In the genomic region with DNA sequence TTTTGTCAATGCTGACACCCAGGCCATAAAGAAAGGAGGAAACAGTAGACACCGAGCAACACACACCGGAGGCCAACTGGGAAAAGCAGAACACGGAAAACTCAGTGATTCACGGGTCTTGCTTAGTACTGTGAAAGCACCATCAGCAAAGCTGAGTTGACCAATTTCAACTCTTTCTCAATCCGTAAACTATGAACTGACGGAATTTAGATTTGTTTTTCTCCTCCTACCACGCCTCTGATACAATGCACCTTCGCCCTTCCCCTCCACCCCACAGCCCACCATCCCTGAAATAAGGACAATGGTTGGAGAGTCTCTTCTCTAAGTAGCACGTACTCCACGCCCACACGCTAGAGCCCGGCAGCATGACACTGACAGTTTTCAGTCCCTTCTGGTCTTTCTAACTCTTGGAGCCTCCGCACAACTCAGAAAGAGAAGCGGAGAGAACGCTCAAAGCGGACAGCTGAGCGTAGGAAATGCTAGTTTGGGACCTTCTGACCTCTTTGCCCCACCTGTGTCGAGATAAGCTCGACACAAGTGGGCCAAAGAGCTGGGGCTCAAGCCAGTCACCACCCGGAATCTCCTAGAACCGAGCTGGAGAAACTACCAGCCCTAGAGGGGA, we compare ENCODE assay signal across 8 cellular contexts. TPM values are rescaled to one million over a fixed set of nuclear protein-coding genes. Genes with fewer than 3 reads are reported as not detected.
DNase-seq lines count a peak whose midpoint lies in the region; ATAC-seq and TF ChIP-seq lines count a peak whose summit lies in the region.

No MANE protein-coding gene starts in this region.

- intact Hi-C loops in adrenal gland (cut with DNase I), result no loop called here

- H3K27ac ChIP-seq in adrenal gland (peak overlapping the region; percentile 40 to 89 (median 83)), right atrium auricular region (peak overlapping the region; percentile 87 to 92), rectal smooth muscle tissue (ENCODE audit: low read depth, low read length) (peak overlapping the region; percentile 78)

- H3K9me3 ChIP-seq in adrenal gland (replicated peaks in 1 of 3) (no peaks in the 10 kb centered on the region), right atrium auricular region (no peaks in the 10 kb centered on the region)

- TF ChIP-seq POLR2A in adrenal gland (IDR thresholded peaks at IDR 0.05), result no peak

- H3K4me1 ChIP-seq in adrenal gland (replicated peaks in 1 of 2) (peaks cover 0 to 30% of the 10 kb centered on the region in 2 donors), right atrium auricular region (peaks cover 0 to 24% of the 10 kb centered on the region in 2 donors), rectal smooth muscle tissue (ENCODE audit: control insufficient read depth, insufficient read depth, low read length) (peaks cover 8% of the 10 kb centered on the region)

- H3K4me3 ChIP-seq in adrenal gland (peak overlapping the region; percentile 72 to 93 (median 90)), right atrium auricular region (peak overlapping the region; percentile 84 to 88), rectal smooth muscle tissue (ENCODE audit: low read length) (peak overlapping the region; percentile 95)

- H3K9ac ChIP-seq in rectal smooth muscle tissue (ENCODE audit: low read length), result peak overlapping the region; percentile 75

- ATAC-seq in GM21717 (IDR thresholded peaks at IDR 0.05; ENCODE audit: unreplicated experiment), result peak; percentile 54

- DNase-seq in EH (ENCODE audit: low read depth), result peak; percentile 57
- peak; percentile 15 for DNase-seq in HuH-7.5 (ENCODE audit: low spot score)
- peak; percentile 93 for DNase-seq in SIG-M5 treated with dmso at 0.1 percent for 504 hours (lab: John Stamatoyannopoulos, UW; ENCODE audit: unreplicated experiment)
- peak; percentile 32 to 68 (median 49) for DNase-seq in adrenal gland
- DNase-seq in right atrium auricular region (ENCODE audit: low spot score), result peak; percentile 61
- no peak for DNase-seq in inferior parietal cortex (ENCODE audit: extremely low spot score)

- TF ChIP-seq CTCF in adrenal gland (IDR thresholded peaks at IDR 0.05) (no peak), right atrium auricular region (IDR thresholded peaks at IDR 0.05) (no peak)

- 0% methylated on average over 20 to 21 of the region's 21 CpGs for WGBS in adrenal gland, 4 donors

- H3K36me3 ChIP-seq in adrenal gland (replicated peaks in 1 of 2) (no peaks in the 10 kb centered on the region), right atrium auricular region (no peaks in the 10 kb centered on the region), rectal smooth muscle tissue (ENCODE audit: control insufficient read depth, insufficient read depth, low read length) (no peaks in the 10 kb centered on the region)

- H3K27me3 ChIP-seq in adrenal gland, result no peaks in the 10 kb centered on the region
- H3K27me3 ChIP-seq in right atrium auricular region, result no peaks in the 10 kb centered on the region
- no peaks in the 10 kb centered on the region for H3K27me3 ChIP-seq in rectal smooth muscle tissue (ENCODE audit: control insufficient read depth, insufficient read depth, low read length)

RNA-seq across cellular contexts. Expression of a gene that starts 0.7 kb away (rescaled TPM):
- total RNA-seq in adrenal gland (10 to 100 TPM in 7 of 8 donors, 1 to 10 TPM in 1; 6.4 to 32.7 (median 19.7) TPM), right atrium auricular region (10 to 100 TPM; 12.8 to 14.8 TPM)
- polyA plus RNA-seq in adrenal gland, result 10 to 100 TPM in 1 of 3 donors, 1 to 10 TPM in 2; 2.6 to 20.8 (median 2.9) TPM
